Comparison of ENCODE assay signal across 8 cellular contexts in the genomic region with DNA sequence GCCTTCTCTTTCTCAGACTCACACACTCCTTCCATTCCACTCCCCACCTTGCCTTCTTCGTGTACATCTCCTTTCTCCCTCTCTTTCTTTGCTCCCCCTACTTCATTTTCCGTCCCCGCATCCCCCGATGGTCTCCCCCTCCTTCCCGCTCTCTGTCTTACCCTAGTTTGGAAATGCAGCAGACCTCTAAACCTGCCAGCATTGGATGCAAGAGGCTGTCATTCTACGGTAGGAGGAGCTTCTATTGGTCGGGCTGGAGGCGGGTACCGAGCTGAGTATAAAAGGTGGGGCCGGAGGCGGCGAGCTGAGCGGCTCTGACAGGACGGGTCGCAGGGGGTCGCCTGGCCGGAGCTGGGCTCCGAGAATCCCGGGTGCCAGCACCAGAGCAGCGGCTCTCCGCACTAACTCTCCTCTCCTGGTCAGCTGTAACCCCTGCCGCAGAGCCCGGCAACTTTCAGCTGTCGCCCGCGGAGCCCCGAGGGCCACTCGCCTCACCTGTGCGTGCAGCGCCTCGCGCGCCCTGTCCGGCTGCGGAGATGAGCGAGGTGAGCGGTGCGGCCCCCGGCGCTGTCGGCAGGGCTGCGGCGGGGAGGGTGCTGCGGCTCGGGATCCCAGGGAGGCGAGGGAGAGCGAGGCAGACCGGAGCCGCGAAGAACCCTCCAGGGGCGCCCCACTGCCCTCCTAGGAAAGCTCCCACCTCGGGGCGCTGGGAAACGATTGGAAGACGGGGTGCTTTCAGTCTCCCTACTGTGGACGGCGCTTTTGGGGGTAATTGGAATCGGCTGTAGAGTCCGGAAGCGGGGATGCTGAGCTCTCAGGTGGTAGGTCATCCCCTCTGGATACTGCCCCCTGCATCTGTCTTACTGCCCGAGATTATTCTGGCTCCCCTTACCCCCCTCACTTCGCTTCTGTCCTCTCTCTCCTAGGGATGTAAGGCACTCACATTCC. TPM values are rescaled to one million over a fixed set of nuclear protein-coding genes. Genes with fewer than 3 reads are reported as not detected.
DNase-seq lines count a peak whose midpoint lies in the region; ATAC-seq and TF ChIP-seq lines count a peak whose summit lies in the region.

A gene (plus strand): TSS at position 307 of the 948 bp plus-strand sequence. CDS start 230 bp downstream, at position 537.

- H3K27me3 ChIP-seq in right cardiac atrium (ENCODE audit: control insufficient read depth, insufficient read depth): no peaks in the 10 kb centered on the region

- whole genome bisulfite sequencing in right cardiac atrium: 3% methylated on average over 62 of the region's 62 CpGs

- CTCF ChIA-PET in OCI-LY7 (lab: Charles Lee; ENCODE audit: unreplicated experiment): no interaction called here

- H3K9me2 ChIP-seq in OCI-LY7 (ENCODE audit: insufficient read depth, low read length): no peaks in the 10 kb centered on the region

- DNase-seq in AG10803 (ENCODE audit: low read depth) (peak; percentile 29), OCI-LY7 (ENCODE audit: low spot score) (no peak), amygdala (lab: John Stamatoyannopoulos, UW) (peak in 49 of 56 donors; percentile 4 to 68 (median 38)), right cardiac atrium (peak; percentile 37 to 72 (median 49)), posterior vena cava (ENCODE audit: low spot score) (peak; percentile 82), 8988T (no peak)

- no peak within 1 kb of the TSS for H2AFZ ChIP-seq in OCI-LY7 (ENCODE audit: low read length)

- H3K36me3 ChIP-seq in OCI-LY7 (ENCODE audit: insufficient read depth, low read length): no peaks in the 10 kb centered on the region

- POLR2A ChIA-PET in OCI-LY7 (lab: Charles Lee): interaction anchor here (0.6 kb wide), 1 partner anchor 38 kb away, joined by 3 read pairs; no protein-coding TSS in a partner anchor

- intact Hi-C loops in OCI-LY7 (cut with micrococcal nuclease; ENCODE audit: unreplicated experiment) (no loop called here), right cardiac atrium (cut with DNase I) (no loop called here), posterior vena cava (cut with DNase I) (no loop called here)

- no peaks in the 10 kb centered on the region for H4K20me1 ChIP-seq in OCI-LY7 (ENCODE audit: insufficient read depth, low read length)

- no peaks in the 10 kb centered on the region for H3K9me3 ChIP-seq in OCI-LY7 (ENCODE audit: low read length)
- H3K9me3 ChIP-seq in right cardiac atrium (ENCODE audit: control insufficient read depth, low read length): peaks cover 5% of the 10 kb centered on the region

- TF ChIP-seq CTCF in AG10803 (conservative IDR thresholded peaks at IDR 0.05; ENCODE audit: low read length): no peak
- TF ChIP-seq CTCF in OCI-LY7 (conservative IDR thresholded peaks at IDR 0.05; ENCODE audit: low read length): no peak

- H3K27ac ChIP-seq in OCI-LY7 (ENCODE audit: low read depth, low read length, poor library complexity, severe bottlenecking) (no peak within 1 kb of the TSS), right cardiac atrium (ENCODE audit: low read length) (no peak within 1 kb of the TSS)

- H3K4me3 ChIP-seq in AG10803 (ENCODE audit: low read length) (peak within 1 kb of the TSS; percentile 43), OCI-LY7 (ENCODE audit: low read depth, low read length, poor library complexity, severe bottlenecking) (no peak within 1 kb of the TSS), right cardiac atrium (ENCODE audit: low read length) (peak within 1 kb of the TSS; percentile 47)

- H3K4me1 ChIP-seq in OCI-LY7 (ENCODE audit: insufficient read depth, low read length, poor library complexity, severe bottlenecking) (peaks cover 18% of the 10 kb centered on the region), right cardiac atrium (ENCODE audit: control insufficient read depth, insufficient read depth, low read length) (no peaks in the 10 kb centered on the region)

- H3K79me2 ChIP-seq in OCI-LY7 (ENCODE audit: insufficient read depth, low read depth, low read length): no peaks in the 10 kb centered on the region

- BruUV-seq in OCI-LY7 (replicated peaks; lab: Mats Ljungman, UMichigan): no TSS peak

- ATAC-seq in GM21619 (IDR thresholded peaks at IDR 0.05; ENCODE audit: unreplicated experiment) (peak; percentile 50), right cardiac atrium (peak; percentile 86 to 88), HG03135 (IDR thresholded peaks at IDR 0.05; ENCODE audit: unreplicated experiment) (no peak)

- peak within 1 kb of the TSS; percentile 36; the same call in 1 of the 2 replicates for H3K4me2 ChIP-seq in OCI-LY7 (ENCODE audit: low read length)

RNA-seq across cellular contexts. Expression of the gene that starts here (rescaled TPM):
- not detected in 2 replicates for total RNA-seq in OCI-LY7 (2014; rRNA removed; shearing (Covaris generic))
- total RNA-seq in OCI-LY7 (2022): not detected in 2 replicates
- under 1 TPM; 0.21 to 0.94 (median 0.57) TPM for total RNA-seq in right cardiac atrium
- polyA plus RNA-seq in right cardiac atrium: 0.45 TPM
- 1 to 10 TPM; 3.0 to 4.6 TPM for total RNA-seq in posterior vena cava

Comparison
In these comparisons a context has a peak if more than half of its experiments do, and no peak if none do; other contexts are left out.
1. Peak in DNase-seq, ATAC-seq and H3K4me3 ChIP-seq in right cardiac atrium; RNA of the gene not detected or under 1 TPM.
2. DNase-seq: peak in AG10803 (single experiment), amygdala (49 of 56) and posterior vena cava (single experiment); none in OCI-LY7 (single experiment) and 8988T (single experiment).